ENCODE assay signal across 8 cellular contexts in the genomic region with DNA sequence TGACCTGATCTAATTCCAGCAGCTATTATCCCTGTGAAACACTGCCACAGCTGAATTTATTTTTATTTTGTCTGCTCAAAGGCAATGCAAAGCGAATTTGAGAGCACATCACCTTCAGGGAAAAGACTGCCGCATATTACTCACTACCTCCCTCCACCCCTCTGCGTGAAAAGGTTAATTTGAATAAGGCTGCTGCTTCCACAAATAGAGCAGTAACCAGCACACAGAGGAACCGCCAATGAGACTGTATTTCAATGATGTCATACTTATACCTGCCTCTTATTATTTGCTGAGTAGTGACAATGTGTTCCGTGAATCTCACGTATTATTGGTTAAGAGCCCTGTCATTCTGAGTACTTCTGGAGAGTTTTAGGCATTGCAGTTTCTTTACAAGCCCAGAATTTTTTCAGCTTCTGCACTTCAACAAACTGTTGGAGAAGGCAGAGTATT.
DNase-seq lines count a peak whose midpoint lies in the region; ATAC-seq and TF ChIP-seq lines count a peak whose summit lies in the region.

No MANE protein-coding gene starts in this region.

- H3K36me3 ChIP-seq in A673 (ENCODE audit: insufficient read depth, low read length, poor library complexity, severe bottlenecking) (no peaks in the 10 kb centered on the region), neuronal stem cell (replicated peaks in 1 of 2; ENCODE audit: control insufficient read depth in 2 of 2, insufficient read depth in 2 of 2, low read length in 2 of 2) (no peaks in the 10 kb centered on the region)

- H3K4me3 Mint-ChIP-seq in activated T-cell treated with anti-CD3 and anti-CD28 coated beads, Interleukin-2, amount 50 U/mL, for 24 hours, result peak overlapping the region; percentile 56

- no TSS peak for BruUV-seq in A673 (replicated peaks; lab: Mats Ljungman, UMichigan)

- no peak overlapping the region for H3K4me2 ChIP-seq in neuronal stem cell (ENCODE audit: insufficient read depth, low read length, poor library complexity, severe bottlenecking)

- H3K9ac ChIP-seq in neuronal stem cell (ENCODE audit: low read depth, low read length, poor library complexity), result no peak overlapping the region

- H4K91ac ChIP-seq in neuronal stem cell (ENCODE audit: low read depth, low read length, poor library complexity), result no peak overlapping the region

- no peak overlapping the region for H2BK120ac ChIP-seq in neuronal stem cell (ENCODE audit: low read depth, low read length)

- intact Hi-C loops in A673 (cut with micrococcal nuclease; ENCODE audit: unreplicated experiment), result no loop called here

- POLR2A ChIA-PET in A673 (lab: Charles Lee; ENCODE audit: low non-redundant PET), result no interaction called here

- H3K9me3 Mint-ChIP-seq in activated T-cell treated with anti-CD3 and anti-CD28 coated beads, Interleukin-2, amount 50 U/mL, for 24 hours, result no peaks in the 10 kb centered on the region

- no peak overlapping the region for H3K4ac ChIP-seq in neuronal stem cell (ENCODE audit: low read length)

- H3K4me1 Mint-ChIP-seq in activated T-cell treated with anti-CD3 and anti-CD28 coated beads, Interleukin-2, amount 50 U/mL, for 24 hours (ENCODE audit: low read depth), result peaks cover 56% of the 10 kb centered on the region

- H3K14ac ChIP-seq in neuronal stem cell (ENCODE audit: low read length), result no peak overlapping the region

- no peak overlapping the region for H4K8ac ChIP-seq in neuronal stem cell (ENCODE audit: low read depth, low read length)

- CTCF ChIA-PET in A673 (lab: Charles Lee), result no interaction called here

- no peak overlapping the region for H2AK5ac ChIP-seq in neuronal stem cell (ENCODE audit: low read depth, low read length)

- TF ChIP-seq CTCF in A673 (conservative IDR thresholded peaks at IDR 0.05; ENCODE audit: low read depth, low read length) (no peak), fibroblast of pulmonary artery (IDR thresholded peaks at IDR 0.05; ENCODE audit: low read length, missing control alignments) (no peak)

- H3K4me3 ChIP-seq in A673 (ENCODE audit: low read depth, low read length, poor library complexity, severe bottlenecking), result no peak overlapping the region
- no peak overlapping the region for H3K4me3 ChIP-seq in fibroblast of pulmonary artery (replicated peaks; ENCODE audit: low read depth, low read length)
- no peak overlapping the region for H3K4me3 ChIP-seq in neuronal stem cell (ENCODE audit: low read length in 2 of 2)

- no peak overlapping the region for H3K18ac ChIP-seq in neuronal stem cell (ENCODE audit: low read length)

- no peak overlapping the region for H3K23ac ChIP-seq in neuronal stem cell (ENCODE audit: low read depth, low read length, poor library complexity)

- H2BK5ac ChIP-seq in neuronal stem cell (ENCODE audit: low read length), result no peak overlapping the region

- H2BK15ac ChIP-seq in neuronal stem cell (ENCODE audit: low read length), result no peak overlapping the region

- H3K9me3 ChIP-seq in A673 (ENCODE audit: low read depth, low read length, poor library complexity, severe bottlenecking), result no peaks in the 10 kb centered on the region
- H3K9me3 ChIP-seq in neuronal stem cell (replicated peaks in 1 of 2; ENCODE audit: control insufficient read depth in 2 of 2, insufficient read depth in 1 of 2, low read depth in 1 of 2, low read length in 2 of 2), result no peaks in the 10 kb centered on the region

- H2BK12ac ChIP-seq in neuronal stem cell (ENCODE audit: low read length), result no peak overlapping the region

- DNase-seq in A673 (ENCODE audit: low spot score), result peak; percentile 57
- DNase-seq in NCI-H2196 (lab: John Stamatoyannopoulos, UW; ENCODE audit: unreplicated experiment), result peak; percentile 65
- no peak for DNase-seq in activated T-cell treated with anti-CD3 and anti-CD28 coated beads, Interleukin-2, amount 50 U/mL, for 24 hours
- peak; percentile 91 for DNase-seq in fibroblast of pulmonary artery (ENCODE audit: low read depth)
- DNase-seq in neuronal stem cell (ENCODE audit: low spot score), result peak; percentile 54
- DNase-seq in KG1 (lab: John Stamatoyannopoulos, UW), result no peak

- no peaks in the 10 kb centered on the region for H3K36me3 Mint-ChIP-seq in activated T-cell treated with anti-CD3 and anti-CD28 coated beads, Interleukin-2, amount 50 U/mL, for 24 hours (ENCODE audit: low read depth)

- H2AFZ ChIP-seq in neuronal stem cell (ENCODE audit: low read length), result peak overlapping the region; percentile 9

- H3K4me1 ChIP-seq in A673 (ENCODE audit: insufficient read depth, low read length, poor library complexity, severe bottlenecking), result peaks cover 38% of the 10 kb centered on the region
- H3K4me1 ChIP-seq in neuronal stem cell (ENCODE audit: control insufficient read depth in 2 of 2, insufficient read depth in 1 of 2, low read depth in 1 of 2, low read length in 2 of 2), result peaks cover 8 to 23% of the 10 kb centered on the region in 2 donors

- H3K79me1 ChIP-seq in neuronal stem cell (ENCODE audit: low read depth, low read length), result no peaks in the 10 kb centered on the region

- no CpG with 5 or more reads among the region's 6 CpGs for WGBS in neuronal stem cell (ENCODE audit: extremely low coverage in 2 of 2, insufficient read length in 2 of 2, insufficient replicate concordance in 1 of 2), 2 donors

- H3K27me3 ChIP-seq in A673 (replicated peaks; ENCODE audit: insufficient read depth, low read depth, low read length, poor library complexity) (no peaks in the 10 kb centered on the region), neuronal stem cell (ENCODE audit: control insufficient read depth in 3 of 3, insufficient read depth in 3 of 3, low read depth in 1 of 3, low read length in 3 of 3) (no peaks in the 10 kb centered on the region)

- ATAC-seq in GM18519 (IDR thresholded peaks at IDR 0.05; ENCODE audit: low FRiP score, unreplicated experiment) (peak; percentile 93), HG02973 (IDR thresholded peaks at IDR 0.05; ENCODE audit: unreplicated experiment) (peak; percentile 47)

- H3K27ac ChIP-seq in A673 (ENCODE audit: low read depth, low read length, poor library complexity, severe bottlenecking), result no peak overlapping the region
- H3K27ac ChIP-seq in neuronal stem cell (replicated peaks; ENCODE audit: low read length), result no peak overlapping the region

- H3K27ac Mint-ChIP-seq in activated T-cell treated with anti-CD3 and anti-CD28 coated beads, Interleukin-2, amount 50 U/mL, for 24 hours, result peak overlapping the region; percentile 59

- no peaks in the 10 kb centered on the region for H3K27me3 Mint-ChIP-seq in activated T-cell treated with anti-CD3 and anti-CD28 coated beads, Interleukin-2, amount 50 U/mL, for 24 hours

Comparison
In these comparisons a context has a peak if more than half of its experiments do, and no peak if none do; other contexts are left out.
1. DNase-seq: peak in A673 (single experiment), NCI-H2196 (single experiment), fibroblast of pulmonary artery (single experiment) and neuronal stem cell (single experiment); none in activated T-cell treated with anti-CD3 and anti-CD28 coated beads, Interleukin-2, amount 50 U/mL, for 24 hours (single experiment) and KG1 (single experiment).